In genomic region chr17:12099412-12099811, GRCh38 we compare ENCODE assay signal across 36 cellular contexts.
"Had no signal": no experiment of that assay in that cellular context is flagged by ENCODE, and none has a peak within 500 bp of the region (broad histone marks: within the 10 kb centered on the region; RNA-seq: fewer than 3 reads in every experiment).

No MANE protein-coding gene starts in this region.

- H3K27ac ChIP-seq: adrenal gland, body of pancreas, brain microvascular endothelial cell, cardiac muscle cell, VCaP had no signal

- FAIRE-seq: astrocyte, bronchial epithelial cell, TTC549 had no signal

- DNase-seq: activated B cell treated with CpG ODN at 0.5 μM for 24 hours; activated CD4-positive, alpha-beta memory T cell treated with anti-CD3 and anti-CD28 coated beads for 36 hours; activated CD4-positive, alpha-beta T cell treated with anti-CD3 and anti-CD28 coated beads for 4 hours; activated CD4-positive, alpha-beta T cell treated with anti-CD3 and anti-CD28 coated beads, Interleukin-2, amount 10 ng/mL, durations not matched to agents 24 days and 14 days; activated CD4-positive, alpha-beta T cell treated with anti-CD3 and anti-CD28 coated beads, Interleukin-2, amount 50 U/mL, for 1 hour; activated CD4-positive, alpha-beta T cell treated with anti-CD3 and anti-CD28 coated beads, Interleukin-2, amount 50 U/mL, for 4 hours; activated CD4-positive, CD25-positive, alpha-beta regulatory T cell treated with anti-CD3 and anti-CD28 coated beads, Interleukin-2, amount 50 U/mL, for 72 hours; activated CD8-positive, alpha-beta memory T cell treated with anti-CD3 and anti-CD28 coated beads, Interleukin-2, amount 50 U/mL, for 4 hours; activated CD8-positive, alpha-beta T cell treated with anti-CD3 and anti-CD28 coated beads for 36 hours; activated effector memory CD4-positive, alpha-beta T cell treated with anti-CD3 and anti-CD28 coated beads, Interleukin-2, amount 50 U/mL, for 16 hours; activated gamma-delta T cell treated with Interleukin-2 at 50 U/mL for 16 hours; activated naive CD4-positive, alpha-beta T cell; activated naive CD4-positive, alpha-beta T cell treated with anti-CD3 and anti-CD28 coated beads for 36 hours; activated naive CD4-positive, alpha-beta T cell treated with anti-CD3 and anti-CD28 coated beads, Interleukin-2, amount 50 U/mL, for 16 hours; activated naive CD8-positive, alpha-beta T cell treated with anti-CD3 and anti-CD28 coated beads for 36 hours; activated T-cell treated with anti-CD3 and anti-CD28 coated beads for 4 hours; activated T-cell treated with anti-CD3 and anti-CD28 coated beads, Interleukin-2, amount 50 U/mL, for 1 hour; activated T-cell treated with anti-CD3 and anti-CD28 coated beads, Interleukin-2, amount 50 U/mL, for 4 hours; activated T-cell treated with anti-CD3 and anti-CD28 coated beads, Interleukin-2, amount 50 U/mL, for 72 hours; adrenal gland; amniotic stem cell; aorta; body of pancreas; brain microvascular endothelial cell; caudate nucleus; cerebellar nuclear complex; T-cell; T-helper 2 cell; T-helper 9 cell had no signal

- H3K27me3 ChIP-seq: adrenal gland, body of pancreas, brain microvascular endothelial cell, cardiac muscle cell had no signal

- H3K36me3 ChIP-seq: brain microvascular endothelial cell had no signal

- ATAC-seq: activated CD8-positive, alpha-beta T cell treated with anti-CD3 and anti-CD28 coated beads for 36 hours; activated naive CD4-positive, alpha-beta T cell treated with anti-CD3 and anti-CD28 coated beads, Interleukin-2, amount 50 U/mL, for 72 hours; activated T-cell treated with anti-CD3 and anti-CD28 coated beads, Interleukin-2, amount 50 U/mL, for 4 hours; activated T-cell treated with anti-CD3 and anti-CD28 coated beads, Interleukin-2, amount 50 U/mL, for 72 hours; activated T-helper 17 cell treated with anti-CD3 and anti-CD28 coated beads, Interleukin-2, amount 50 U/mL, for 72 hours; body of pancreas; T-cell had no signal

- H3K4me1 ChIP-seq: body of pancreas had no signal

- H3K4me3 ChIP-seq: adrenal gland, body of pancreas, cardiac muscle cell had no signal

- H3K9me3 ChIP-seq: body of pancreas had no signal
